16 cellular contexts compared by ENCODE assay signal in the genomic region with DNA sequence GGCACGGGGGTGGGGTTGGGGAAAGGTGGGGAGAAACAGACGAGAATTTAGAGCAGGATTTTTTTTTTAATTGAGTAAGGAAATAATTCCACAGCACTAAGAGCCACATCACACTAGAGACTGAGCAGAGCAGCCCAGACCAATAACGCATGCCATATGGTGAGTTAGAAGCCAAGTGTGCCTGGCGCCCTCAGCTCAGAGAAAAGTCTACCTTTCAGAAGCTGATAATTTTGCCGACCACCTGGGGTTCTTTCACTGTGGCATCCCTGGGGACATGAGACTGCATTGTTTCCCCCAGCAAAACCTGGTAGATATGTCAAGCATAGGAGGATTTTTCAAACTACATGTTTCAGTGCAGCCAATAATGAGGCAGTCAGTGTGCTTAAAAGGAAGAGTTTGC.
"Had no signal": no experiment of that assay in that cellular context is flagged by ENCODE, and none has a peak within 500 bp of the region (broad histone marks: within the 10 kb centered on the region; RNA-seq: fewer than 3 reads in every experiment).

No MANE protein-coding gene starts in this region.

- ATAC-seq: effector memory CD8-positive, alpha-beta T cell; heart left ventricle; stimulated activated naive B cell treated with anti-CD40 and anti-IgM and Interleukin-4, amounts not matched to agents 10 μg/mL and 1 μg/mL and 100 μg/mL, for 72 hours had no signal

- DNase-seq: activated CD4-positive, CD25-positive, alpha-beta regulatory T cell treated with anti-CD3 and anti-CD28 coated beads, Interleukin-2, amount 50 U/mL, for 72 hours; activated naive CD4-positive, alpha-beta T cell; activated naive CD8-positive, alpha-beta T cell treated with anti-CD3 and anti-CD28 coated beads, Interleukin-2, amount 10 ng/mL, durations not matched to agents 7 days and 5 days; brain microvascular endothelial cell; cerebellar nuclear complex; effector memory CD8-positive, alpha-beta T cell; heart left ventricle; naive B cell; nucleus accumbens; posterior cingulate gyrus; retina; stimulated activated CD4-positive, alpha-beta T cell treated with anti-CD3 and anti-CD28 coated beads, Interleukin-15, amount 100 ng/mL, for 24 hours; stimulated activated CD4-positive, alpha-beta T cell treated with anti-CD3 and anti-CD28 coated beads, Interleukin-4, amount 100 ng/mL, for 1 hour; stimulated activated naive B cell treated with anti-CD40 and anti-IgM and Interleukin-4, amounts not matched to agents 10 μg/mL and 1 μg/mL and 100 μg/mL, for 72 hours; thyroid gland had no signal

- H3K27ac ChIP-seq: brain microvascular endothelial cell, epithelial cell of prostate, heart left ventricle, thyroid gland had no signal

- H3K9me3 ChIP-seq: heart left ventricle, thyroid gland had no signal

- H3K4me1 ChIP-seq: heart left ventricle, thyroid gland had no signal

- H3K27me3 ChIP-seq: brain microvascular endothelial cell, thyroid gland had no signal

- H3K36me3 ChIP-seq: brain microvascular endothelial cell, heart left ventricle, thyroid gland had no signal

- H3K4me3 ChIP-seq: heart left ventricle, thyroid gland had no signal
